ENCODE assay signal across 8 cellular contexts in the genomic region with DNA sequence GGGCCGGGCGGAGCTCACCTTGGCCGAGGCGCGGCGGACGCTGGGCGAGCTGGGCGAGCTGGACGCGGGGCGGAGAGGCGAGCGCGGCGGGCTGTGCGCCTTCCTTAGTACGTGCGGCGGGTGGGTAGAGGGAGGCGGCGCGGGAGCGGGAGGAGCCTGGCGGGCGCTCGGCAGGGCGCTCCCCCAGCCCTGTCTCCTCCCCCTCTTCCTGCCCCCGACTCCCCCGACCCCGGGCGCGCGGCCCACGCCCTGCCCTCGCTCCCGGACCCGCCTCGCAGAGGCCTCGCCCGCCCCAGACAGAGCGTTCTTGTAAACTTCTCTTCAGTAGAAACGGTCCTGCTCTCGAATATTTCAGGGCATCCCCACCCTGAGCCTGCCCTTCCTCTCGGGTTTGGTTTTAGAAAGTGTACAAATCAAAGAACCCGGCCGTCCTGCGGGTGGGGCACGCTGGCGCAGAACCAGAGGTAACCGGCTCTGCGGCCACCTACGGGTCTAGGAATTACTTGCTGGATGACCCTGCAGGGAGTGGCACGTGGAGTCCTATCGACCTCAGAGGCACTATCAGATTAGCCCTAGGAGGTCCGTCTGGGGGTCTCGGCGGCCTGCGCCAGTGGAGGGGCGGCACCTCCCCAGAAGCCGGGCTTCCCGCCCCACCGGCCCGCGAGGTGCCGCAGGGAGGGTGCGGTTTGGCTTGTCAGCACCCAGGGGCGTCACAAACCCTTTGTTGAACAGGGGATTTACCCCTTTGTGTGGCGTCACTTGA.
A peak's percentile ranks its signal among the peaks of the same experiment; 100 is the strongest.
DNase-seq lines count a peak whose midpoint lies in the region; ATAC-seq and TF ChIP-seq lines count a peak whose summit lies in the region.

A gene with protein sequence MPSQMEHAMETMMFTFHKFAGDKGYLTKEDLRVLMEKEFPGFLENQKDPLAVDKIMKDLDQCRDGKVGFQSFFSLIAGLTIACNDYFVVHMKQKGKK (minus strand): TSS at position 126 of the 763 bp plus-strand sequence. CDS start 7,629 bp downstream, outside the sequence.

- H3K4me1 ChIP-seq in MM.1S (ENCODE audit: low read length), result no peaks in the 10 kb centered on the region

- H3K79me2 ChIP-seq in MM.1S (ENCODE audit: low read length), result no peaks in the 10 kb centered on the region

- 0 out of 2 replicates have a peak, but pooled peaks have one; percentile 3 for TF ChIP-seq CTCF in MM.1S (IDR thresholded peaks at IDR 0.05; ENCODE audit: low read length)
- no peak for TF ChIP-seq CTCF in choroid plexus epithelial cell (conservative IDR thresholded peaks at IDR 0.05; ENCODE audit: low read depth, low read length)

- peak within 1 kb of the TSS; percentile 91 for H2AFZ ChIP-seq in MM.1S (ENCODE audit: low read length)

- peaks cover 4% of the 10 kb centered on the region; the same call in 1 of the 2 replicates for H3F3A ChIP-seq in MM.1S (ENCODE audit: insufficient read depth, low read length)

- H3K4me3 ChIP-seq in MM.1S (ENCODE audit: low read length), result peak within 1 kb of the TSS; percentile 60
- H3K4me3 ChIP-seq in choroid plexus epithelial cell (ENCODE audit: low read depth, low read length), result peak within 1 kb of the TSS; percentile 81

- no peaks in the 10 kb centered on the region for H4K20me1 ChIP-seq in MM.1S (ENCODE audit: insufficient read depth, low read length)

- DNase-seq in GM03348 (ENCODE audit: low spot score), result peak; percentile 85
- peak; percentile 64 for DNase-seq in MM.1S
- peak; percentile 34 to 48 for DNase-seq in activated CD4-positive, alpha-beta T cell treated with anti-CD3 and anti-CD28 coated beads for 24 hours (ENCODE audit: low read depth in 2 of 2)
- DNase-seq in choroid plexus epithelial cell (ENCODE audit: low read depth), result peak; percentile 68
- peak; percentile 69 for DNase-seq in stimulated activated CD4-positive, alpha-beta T cell treated with anti-CD3 and anti-CD28 coated beads, Interleukin-4, amount 100 ng/mL, for 1 hour
- DNase-seq in midbrain (lab: John Stamatoyannopoulos, UW), result no peak

- peak within 1 kb of the TSS; percentile 40; the same call in 1 of the 2 replicates for H3K9ac ChIP-seq in MM.1S (ENCODE audit: low read length)

- H3K4me2 ChIP-seq in MM.1S (ENCODE audit: low read depth, low read length), result peak within 1 kb of the TSS; percentile 96

- no peak for ATAC-seq in HG02571 (IDR thresholded peaks at IDR 0.05; ENCODE audit: unreplicated experiment)

- H3K9me3 ChIP-seq in MM.1S (replicated peaks; ENCODE audit: insufficient read depth, low read length), result no peaks in the 10 kb centered on the region

- no peaks in the 10 kb centered on the region for H3K9me2 ChIP-seq in MM.1S (replicated peaks; ENCODE audit: insufficient read depth, low read length)

- no peak within 1 kb of the TSS for H3K27ac ChIP-seq in MM.1S (ENCODE audit: low read length)
- H3K27ac ChIP-seq in layer of hippocampus (ENCODE audit: low read depth, low read length), result peak within 1 kb of the TSS; percentile 50

- H3K36me3 ChIP-seq in MM.1S (replicated peaks; ENCODE audit: insufficient read depth, low read length), result no peaks in the 10 kb centered on the region

- no peaks in the 10 kb centered on the region; the same call in 1 of the 2 replicates for H3K27me3 ChIP-seq in MM.1S (replicated peaks; ENCODE audit: insufficient read depth, low read length)
- H3K27me3 ChIP-seq in layer of hippocampus (ENCODE audit: control insufficient read depth, insufficient read depth, low read length), result peaks cover 2% of the 10 kb centered on the region
